Comparison of ENCODE assay signal across 21 cellular contexts in the genomic region with DNA sequence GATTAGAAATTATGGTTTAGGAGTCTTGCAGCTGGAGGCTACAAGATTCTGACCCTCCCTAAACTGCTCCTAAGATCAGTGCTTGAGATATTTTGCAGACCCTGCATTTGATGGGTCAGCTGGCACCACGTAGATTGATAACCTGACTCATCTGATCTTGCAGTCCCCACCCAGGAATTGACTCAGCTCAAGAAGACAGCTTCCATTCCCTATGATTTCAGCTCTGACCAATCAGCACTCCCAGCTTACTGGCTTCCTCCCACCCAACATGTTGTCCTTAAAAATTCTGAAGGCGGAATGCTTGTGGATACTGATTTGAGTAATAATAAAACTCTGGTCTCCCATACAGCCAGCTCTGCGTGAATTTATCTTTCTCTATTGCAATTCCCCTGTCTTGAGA. TPM values are rescaled to one million over a fixed set of nuclear protein-coding genes. Genes with fewer than 3 reads are reported as not detected.
DNase-seq lines count a peak whose midpoint lies in the region; ATAC-seq and TF ChIP-seq lines count a peak whose summit lies in the region.
"Had no signal": no experiment of that assay in that cellular context is flagged by ENCODE, and none has a peak within 500 bp of the region (broad histone marks: within the 10 kb centered on the region; RNA-seq: fewer than 3 reads in every experiment).

No MANE protein-coding gene starts in this region.

- DNase-seq in HCT116 (ENCODE audit: low read depth, low spot score) (no peak), fibroblast of lung (ENCODE audit: low read depth in 2 of 2) (peak; percentile 63 to 78), osteocyte (ENCODE audit: extremely low spot score, unreplicated experiment) (peak; percentile 34), DMS79 (lab: John Stamatoyannopoulos, UW) (no peak), activated gamma-delta T cell treated with Interleukin-2 at 50 U/mL for 16 hours (no peak)
- DNase-seq in activated naive CD4-positive, alpha-beta T cell treated with anti-CD3 and anti-CD28 coated beads, Interleukin-2, amount 10 ng/mL, durations not matched to agents 7 days and 5 days = no peak
- DNase-seq: activated CD4-positive, alpha-beta T cell treated with anti-CD3 and anti-CD28 coated beads, Interleukin-2, amount 50 U/mL, for 1 hour; caudate nucleus; CD4-positive, alpha-beta memory T cell; DMS153; dorsolateral prefrontal cortex; head of caudate nucleus; left lung; NCI-H526 treated with DMSO at 0.1 percent for 48 hours; stimulated activated CD4-positive, alpha-beta T cell treated with anti-CD3 and anti-CD28 coated beads, Interleukin-12 subunit alpha, Interleukin-12 subunit beta, amount 100 ng/mL, for 4 hours; upper lobe of right lung had no signal

- POLR2A ChIA-PET in HCT116 (lab: Charles Lee) = interaction anchor here (1.4 kb wide), 1 partner anchor 23 kb away, joined by 3 read pairs; a partner anchor contains a TSS

- H3K36me3 ChIP-seq in HCT116 (ENCODE audit: control insufficient read depth in 1 of 2, insufficient read depth in 2 of 2, low read length in 2 of 2) (no peaks in the 10 kb centered on the region), fibroblast of lung (ENCODE audit: control insufficient read depth, insufficient read depth, low read length) (no peaks in the 10 kb centered on the region)
- H3K36me3 ChIP-seq: left lung, neural progenitor cell, upper lobe of right lung had no signal

- H3K27ac ChIP-seq in HCT116 (ENCODE audit: low read depth, low read length) = no peak overlapping the region
- no peak overlapping the region for H3K27ac ChIP-seq in fibroblast of lung (ENCODE audit: insufficient read depth, low read length)
- H3K27ac ChIP-seq: dorsolateral prefrontal cortex, left lung, neural progenitor cell, upper lobe of right lung had no signal

- H3K27me3 Mint-ChIP-seq in osteocyte (ENCODE audit: unreplicated experiment) = no peaks in the 10 kb centered on the region
- peaks cover 5% of the 10 kb centered on the region for H3K27me3 Mint-ChIP-seq in activated naive CD4-positive, alpha-beta T cell treated with anti-CD3 and anti-CD28 coated beads, Interleukin-2, amount 10 ng/mL, durations not matched to agents 7 days and 5 days
- H3K27me3 Mint-ChIP-seq: activated T-helper 17 cell treated with anti-CD3 and anti-CD28 coated beads, Interleukin-2, amount 50 U/mL, for 72 hours; CD4-positive, alpha-beta memory T cell had no signal

- no peaks in the 10 kb centered on the region for H3K27me3 ChIP-seq in HCT116 (ENCODE audit: insufficient read depth, low read length)
- no peaks in the 10 kb centered on the region for H3K27me3 ChIP-seq in fibroblast of lung (ENCODE audit: control insufficient read depth, insufficient read depth, low read length)
- H3K27me3 ChIP-seq: dorsolateral prefrontal cortex, left lung, neural progenitor cell, upper lobe of right lung had no signal

- H4K20me1 ChIP-seq in HCT116 (ENCODE audit: insufficient read depth) = no peaks in the 10 kb centered on the region
- H4K20me1 ChIP-seq in fibroblast of lung (ENCODE audit: control insufficient read depth, extremely low read depth, insufficient read depth, low read length) = no peaks in the 10 kb centered on the region

- H3K79me2 ChIP-seq in HCT116 (ENCODE audit: insufficient read depth, low read length) (no peaks in the 10 kb centered on the region), fibroblast of lung (ENCODE audit: control insufficient read depth, insufficient read depth, low read length) (no peaks in the 10 kb centered on the region)

- no peak for TF ChIP-seq CTCF in HCT116 (IDR thresholded peaks at IDR 0.05 in 2 of 3, conservative IDR thresholded peaks at IDR 0.05 in 1 of 3; ENCODE audit: borderline replicate concordance in 1 of 3, insufficient read depth in 1 of 3, low read depth in 2 of 3, low read length in 2 of 3)
- TF ChIP-seq CTCF in fibroblast of lung (conservative IDR thresholded peaks at IDR 0.05 in 1 of 2, IDR thresholded peaks at IDR 0.05 in 1 of 2; ENCODE audit: low read depth in 1 of 2, low read length in 2 of 2) = no peak
- no peak for TF ChIP-seq CTCF in osteocyte (IDR thresholded peaks at IDR 0.05)

- RAD21 ChIA-PET in HCT116 (lab: Charles Lee; ENCODE audit: low non-redundant PET in 1 of 2, low total read pairs in 2 of 2, uncharacterized antibody in 2 of 2, unreplicated experiment in 2 of 2) = no interaction called here

- no peaks in the 10 kb centered on the region for H3K4me1 Mint-ChIP-seq in osteocyte (ENCODE audit: unreplicated experiment)
- H3K4me1 Mint-ChIP-seq in activated naive CD4-positive, alpha-beta T cell treated with anti-CD3 and anti-CD28 coated beads, Interleukin-2, amount 10 ng/mL, durations not matched to agents 7 days and 5 days = no peaks in the 10 kb centered on the region
- H3K4me1 Mint-ChIP-seq: activated T-helper 17 cell treated with anti-CD3 and anti-CD28 coated beads, Interleukin-2, amount 50 U/mL, for 72 hours; CD4-positive, alpha-beta memory T cell; neural progenitor cell had no signal

- peak overlapping the region; percentile 11 for H3K4me2 ChIP-seq in HCT116 (ENCODE audit: low read length)
- no peak overlapping the region for H3K4me2 ChIP-seq in fibroblast of lung (ENCODE audit: extremely low read depth, insufficient read depth, low read length)
- H3K4me2 ChIP-seq: neural progenitor cell had no signal

- H3K27ac Mint-ChIP-seq in osteocyte (ENCODE audit: unreplicated experiment) = no peak overlapping the region
- no peak overlapping the region for H3K27ac Mint-ChIP-seq in activated naive CD4-positive, alpha-beta T cell treated with anti-CD3 and anti-CD28 coated beads, Interleukin-2, amount 10 ng/mL, durations not matched to agents 7 days and 5 days
- H3K27ac Mint-ChIP-seq: activated T-helper 17 cell treated with anti-CD3 and anti-CD28 coated beads, Interleukin-2, amount 50 U/mL, for 72 hours; CD4-positive, alpha-beta memory T cell; neural progenitor cell had no signal

- TF ChIP-seq POLR2A in HCT116 (IDR thresholded peaks at IDR 0.05; ENCODE audit: borderline replicate concordance, extremely low read depth, insufficient read depth, insufficient read length) = no peak

- no peak for TF ChIP-seq RAD21 in HCT116 (IDR thresholded peaks at IDR 0.05; ENCODE audit: low read depth)

- H3K36me3 Mint-ChIP-seq in osteocyte (ENCODE audit: unreplicated experiment) = no peaks in the 10 kb centered on the region
- H3K36me3 Mint-ChIP-seq in activated naive CD4-positive, alpha-beta T cell treated with anti-CD3 and anti-CD28 coated beads, Interleukin-2, amount 10 ng/mL, durations not matched to agents 7 days and 5 days = no peaks in the 10 kb centered on the region
- H3K36me3 Mint-ChIP-seq: CD4-positive, alpha-beta memory T cell; neural progenitor cell had no signal

- H3K9me3 Mint-ChIP-seq in osteocyte (ENCODE audit: unreplicated experiment) = no peaks in the 10 kb centered on the region
- H3K9me3 Mint-ChIP-seq in activated naive CD4-positive, alpha-beta T cell treated with anti-CD3 and anti-CD28 coated beads, Interleukin-2, amount 10 ng/mL, durations not matched to agents 7 days and 5 days = no peaks in the 10 kb centered on the region
- H3K9me3 Mint-ChIP-seq: activated T-helper 17 cell treated with anti-CD3 and anti-CD28 coated beads, Interleukin-2, amount 50 U/mL, for 72 hours; neural progenitor cell had no signal

- H3K4me3 ChIP-seq in HCT116 (replicated peaks in 1 of 2; ENCODE audit: low read depth in 1 of 2, low read length in 2 of 2) (no peak overlapping the region), fibroblast of lung (replicated peaks in 1 of 4; ENCODE audit: control extremely low read depth in 1 of 4, insufficient read depth in 1 of 4, low read depth in 3 of 4, low read length in 4 of 4) (no peak overlapping the region)
- H3K4me3 ChIP-seq: dorsolateral prefrontal cortex, left lung, neural progenitor cell, upper lobe of right lung had no signal

- CTCF ChIA-PET in HCT116 (lab: Charles Lee) = no interaction called here
- CTCF ChIA-PET in activated naive CD4-positive, alpha-beta T cell treated with anti-CD3 and anti-CD28 coated beads, Interleukin-2, amount 10 ng/mL, durations not matched to agents 7 days and 5 days (lab: Charles Lee) = no interaction called here

- ATAC-seq in HCT116 (peak; percentile 38), SK-N-SH treated with all-trans-retinoic acid at 6 μM for 48 hours (peak; percentile 46; the same call in 1 of the 3 replicates), GM19351 (IDR thresholded peaks at IDR 0.05; ENCODE audit: unreplicated experiment) (no peak)
- ATAC-seq: activated T-helper 17 cell treated with anti-CD3 and anti-CD28 coated beads, Interleukin-2, amount 50 U/mL, for 72 hours; left lung; Right ventricle myocardium inferior; upper lobe of right lung had no signal

- H3K9me3 ChIP-seq in HCT116 (ENCODE audit: control insufficient read depth in 1 of 2, insufficient read depth in 1 of 2, low read depth in 1 of 2, low read length in 2 of 2) (no peaks in the 10 kb centered on the region), fibroblast of lung (ENCODE audit: control insufficient read depth, insufficient read depth, low read depth, low read length) (no peaks in the 10 kb centered on the region)
- H3K9me3 ChIP-seq: left lung, upper lobe of right lung had no signal

- H3K9me2 ChIP-seq in HCT116 (ENCODE audit: insufficient read depth) = 0 out of 2 replicates have a peak, but pooled peaks cover 5% of the 10 kb centered on the region

- no peak overlapping the region for H2AFZ ChIP-seq in HCT116 (ENCODE audit: low read depth, low read length, poor library complexity, severe bottlenecking)
- H2AFZ ChIP-seq in fibroblast of lung (ENCODE audit: low read length) = no peak overlapping the region
- H2AFZ ChIP-seq: neural progenitor cell had no signal

- no TSS peak for BruUV-seq in HCT116 (replicated peaks; lab: Mats Ljungman, UMichigan)

- H3K4me3 Mint-ChIP-seq in osteocyte (ENCODE audit: unreplicated experiment) = no peak overlapping the region
- no peak overlapping the region for H3K4me3 Mint-ChIP-seq in activated naive CD4-positive, alpha-beta T cell treated with anti-CD3 and anti-CD28 coated beads, Interleukin-2, amount 10 ng/mL, durations not matched to agents 7 days and 5 days
- H3K4me3 Mint-ChIP-seq: activated T-helper 17 cell treated with anti-CD3 and anti-CD28 coated beads, Interleukin-2, amount 50 U/mL, for 72 hours; CD4-positive, alpha-beta memory T cell; neural progenitor cell had no signal

- intact Hi-C loops in HCT116 (cut with micrococcal nuclease) = no loop called here

- H3K4me1 ChIP-seq in HCT116 (ENCODE audit: control insufficient read depth in 1 of 2, insufficient read depth in 2 of 2, low read length in 2 of 2) (peaks cover 11 to 27% of the 10 kb centered on the region in 2 experiments; a peak in 3 of 4 replicates), fibroblast of lung (ENCODE audit: control insufficient read depth, extremely low read depth, insufficient read depth, low read length) (no peaks in the 10 kb centered on the region)
- H3K4me1 ChIP-seq: left lung, neural progenitor cell, upper lobe of right lung had no signal

- H3K9ac ChIP-seq in HCT116 (ENCODE audit: low read length) (no peak overlapping the region), fibroblast of lung (ENCODE audit: insufficient read depth, low read length) (no peak overlapping the region)
- H3K9ac ChIP-seq: neural progenitor cell had no signal

RNA-seq across cellular contexts. Expression of a gene that starts 23.2 kb away (rescaled TPM):
- 153 TPM for total RNA-seq in HCT116 (2021; ENCODE audit: unreplicated experiment)
- polyA plus RNA-seq in HCT116 (2012) = 101 and 114 TPM in 2 replicates
- 33.1 and 41.6 TPM in 2 replicates for total RNA-seq in fibroblast of lung
- 39.4 and 76.4 TPM in 2 replicates for polyA plus RNA-seq in fibroblast of lung
- 49.0 and 107 TPM in 2 replicates for polyA plus RNA-seq in fibroblast of lung (2012)
- polyA minus RNA-seq in fibroblast of lung (ENCODE audit: low replicate concordance) = 32.0 and 81.7 TPM in 2 replicates
- 77.8 and 79.3 TPM in 2 replicates for total RNA-seq in osteocyte

Comparison
In these comparisons a context has a peak if more than half of its experiments do, and no peak if none do; other contexts are left out.
1. DNase-seq: peak in fibroblast of lung (2 of 2) and osteocyte (single experiment); none in HCT116 (single experiment), DMS79 (single experiment), activated naive CD4-positive, alpha-beta T cell treated with anti-CD3 and anti-CD28 coated beads, Interleukin-2, amount 10 ng/mL, durations not matched to agents 7 days and 5 days (single experiment) and activated gamma-delta T cell treated with Interleukin-2 at 50 U/mL for 16 hours (single experiment).